ENCODE assay signal across 1 cellular context in the genomic region with DNA sequence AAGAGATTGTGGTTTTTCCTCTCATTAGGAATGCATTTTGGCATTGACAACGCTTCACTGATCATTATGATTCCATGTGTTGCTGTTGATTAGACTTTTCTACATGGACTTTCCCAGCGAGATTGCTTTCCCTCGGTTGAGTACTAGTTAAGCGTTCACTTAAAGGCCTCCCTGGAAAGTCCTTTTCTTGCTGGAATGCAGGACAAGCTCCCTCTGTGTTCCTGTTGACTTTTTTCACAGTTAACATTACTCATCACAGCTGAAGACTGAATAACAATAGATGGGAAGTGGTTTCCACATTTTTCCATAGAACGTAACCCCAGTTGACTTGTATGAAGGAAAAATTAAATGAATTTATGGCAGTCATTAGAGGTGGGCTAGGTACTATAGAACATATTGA.
TF ChIP-seq lines count a peak whose summit lies in the region.

No MANE protein-coding gene starts in this region.

TF ChIP-seq in HepG2, 621 proteins besides CTCF, POLR2A, EP300 and RAD21 (continued from another document):
- no peak for TF ChIP-seq SRSF4 (IDR thresholded peaks at IDR 0.05; ENCODE audit: low read depth, low read length, poor library complexity, severe bottlenecking)
- peak; percentile 34 for TF ChIP-seq SOX5 (CRISPR knock-in tag; IDR thresholded peaks at IDR 0.05; ENCODE audit: borderline replicate concordance)
- TF ChIP-seq MED1 (CRISPR knock-in tag; IDR thresholded peaks at IDR 0.05): no peak
- no peak for TF ChIP-seq NFE2 (CRISPR knock-in tag; IDR thresholded peaks at IDR 0.05)
